17 cellular contexts compared by ENCODE assay signal in the genomic region with DNA sequence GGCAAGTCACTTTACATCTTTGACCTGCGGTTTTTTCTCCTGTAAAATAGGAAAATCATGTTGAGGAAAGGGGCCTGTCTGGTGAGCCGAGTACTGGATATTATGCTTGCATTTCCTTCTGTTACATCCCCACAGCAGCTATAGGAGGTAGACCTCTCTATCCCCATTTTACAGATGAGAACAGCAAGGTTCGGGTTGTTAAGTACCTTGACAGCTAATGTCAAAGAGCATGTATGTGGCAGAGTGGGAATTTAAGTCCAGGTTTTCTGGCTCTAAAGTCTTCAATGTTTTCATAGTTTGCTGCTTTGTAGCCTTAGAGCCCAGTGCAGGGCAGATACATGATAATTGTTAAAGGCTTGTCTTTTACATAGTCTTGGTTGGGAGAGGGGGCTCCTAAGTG. TPM values are rescaled to one million over a fixed set of nuclear protein-coding genes. Genes with fewer than 3 reads are reported as not detected.
DNase-seq lines count a peak whose midpoint lies in the region; ATAC-seq and TF ChIP-seq lines count a peak whose summit lies in the region.
"Had no signal": no experiment of that assay in that cellular context is flagged by ENCODE, and none has a peak within 500 bp of the region (broad histone marks: within the 10 kb centered on the region; RNA-seq: fewer than 3 reads in every experiment).

No MANE protein-coding gene starts in this region.

- H3K36me3 Mint-ChIP-seq in activated T-cell treated with anti-CD3 and anti-CD28 coated beads, Interleukin-2, amount 50 U/mL, for 24 hours (ENCODE audit: low read depth) = peaks cover 41% of the 10 kb centered on the region
- peaks cover 5% of the 10 kb centered on the region for H3K36me3 Mint-ChIP-seq in activated T-cell treated with anti-CD3 and anti-CD28 coated beads, Interleukin-2, amount 50 U/mL, for 4 hours (ENCODE audit: insufficient read depth)
- H3K36me3 Mint-ChIP-seq in activated naive CD8-positive, alpha-beta T cell treated with anti-CD3 and anti-CD28 coated beads, Interleukin-2, amount 50 U/mL, for 24 hours (ENCODE audit: low read depth) = peaks cover 31% of the 10 kb centered on the region

- no peak for ATAC-seq in activated T-cell treated with anti-CD3 and anti-CD28 coated beads, Interleukin-2, amount 50 U/mL, for 4 hours
- ATAC-seq in activated naive CD8-positive, alpha-beta T cell treated with anti-CD3 and anti-CD28 coated beads, Interleukin-2, amount 50 U/mL, for 24 hours = no peak
- ATAC-seq in HG03565 (IDR thresholded peaks at IDR 0.05; ENCODE audit: unreplicated experiment) = no peak
- ATAC-seq: A549, T-helper 17 cell had no signal

- no peaks in the 10 kb centered on the region for H3K27me3 Mint-ChIP-seq in activated T-cell treated with anti-CD3 and anti-CD28 coated beads, Interleukin-2, amount 50 U/mL, for 24 hours
- H3K27me3 Mint-ChIP-seq in activated T-cell treated with anti-CD3 and anti-CD28 coated beads, Interleukin-2, amount 50 U/mL, for 4 hours (ENCODE audit: low read depth) = no peaks in the 10 kb centered on the region
- no peaks in the 10 kb centered on the region for H3K27me3 Mint-ChIP-seq in activated naive CD8-positive, alpha-beta T cell treated with anti-CD3 and anti-CD28 coated beads, Interleukin-2, amount 50 U/mL, for 24 hours
- H3K27me3 Mint-ChIP-seq: T-helper 17 cell had no signal

- no peaks in the 10 kb centered on the region for H3K9me2 ChIP-seq in Loucy (replicated peaks; ENCODE audit: low read depth, low read length)

- no peak for DNase-seq in activated T-cell treated with anti-CD3 and anti-CD28 coated beads, Interleukin-2, amount 50 U/mL, for 24 hours
- DNase-seq in activated T-cell treated with anti-CD3 and anti-CD28 coated beads, Interleukin-2, amount 50 U/mL, for 4 hours = no peak
- no peak for DNase-seq in activated naive CD8-positive, alpha-beta T cell treated with anti-CD3 and anti-CD28 coated beads, Interleukin-2, amount 50 U/mL, for 24 hours
- DNase-seq in prostate gland (ENCODE audit: low spot score) (no peak), SIG-M5 (lab: John Stamatoyannopoulos, UW) (no peak), NCI-H446 (lab: John Stamatoyannopoulos, UW) (no peak)
- DNase-seq: central memory CD4-positive, alpha-beta T cell; hypothalamus; kidney; NCI-H187; stimulated activated CD4-positive, alpha-beta T cell treated with anti-CD3 and anti-CD28 coated beads, Interleukin-12 subunit alpha, Interleukin-12 subunit beta, amount 100 ng/mL, for 4 hours; stomach; T-helper 17 cell had no signal

- no peak for TF ChIP-seq POLR2A in prostate gland (IDR thresholded peaks at IDR 0.05)

- WGBS in prostate gland = 65% methylated on average over 3 of the region's 3 CpGs

- intact Hi-C loops in prostate gland (cut with DNase I) = loop anchor here (10.0 kb wide), 1 partner anchor 219 kb away; no protein-coding TSS in a partner anchor

- H3K9me3 Mint-ChIP-seq in activated T-cell treated with anti-CD3 and anti-CD28 coated beads, Interleukin-2, amount 50 U/mL, for 24 hours = no peaks in the 10 kb centered on the region
- H3K9me3 Mint-ChIP-seq in activated T-cell treated with anti-CD3 and anti-CD28 coated beads, Interleukin-2, amount 50 U/mL, for 4 hours = no peaks in the 10 kb centered on the region
- H3K9me3 Mint-ChIP-seq in activated naive CD8-positive, alpha-beta T cell treated with anti-CD3 and anti-CD28 coated beads, Interleukin-2, amount 50 U/mL, for 24 hours = no peaks in the 10 kb centered on the region

- no peak overlapping the region for H2AFZ ChIP-seq in Loucy (ENCODE audit: low read length)

- H3K4me3 ChIP-seq in Loucy (ENCODE audit: low read length, poor library complexity, severe bottlenecking) = peak overlapping the region; percentile 80
- no peak overlapping the region for H3K4me3 ChIP-seq in prostate gland
- H3K4me3 ChIP-seq: A549, vagina had no signal

- peak overlapping the region; percentile 87 for H3K27ac Mint-ChIP-seq in activated T-cell treated with anti-CD3 and anti-CD28 coated beads, Interleukin-2, amount 50 U/mL, for 24 hours
- H3K27ac Mint-ChIP-seq in activated naive CD8-positive, alpha-beta T cell treated with anti-CD3 and anti-CD28 coated beads, Interleukin-2, amount 50 U/mL, for 24 hours = peak overlapping the region; percentile 89

- H3K9me3 ChIP-seq in Loucy (ENCODE audit: insufficient read depth, low read depth, low read length) (no peaks in the 10 kb centered on the region), prostate gland (no peaks in the 10 kb centered on the region)
- H3K9me3 ChIP-seq: A549, stomach, vagina had no signal

- peak overlapping the region; percentile 91 for H3K4me2 ChIP-seq in Loucy (ENCODE audit: low read depth, low read length, poor library complexity, severe bottlenecking)
- H3K4me2 ChIP-seq: A549 had no signal

- H3K27me3 ChIP-seq in Loucy (ENCODE audit: insufficient read depth, low read length, poor library complexity, severe bottlenecking) (no peaks in the 10 kb centered on the region), prostate gland (replicated peaks; ENCODE audit: insufficient read depth) (no peaks in the 10 kb centered on the region)
- H3K27me3 ChIP-seq: stomach, vagina had no signal

- peak overlapping the region; percentile 97 to 98 for H3K27ac ChIP-seq in prostate gland
- H3K27ac ChIP-seq: A549, vagina had no signal

- peaks cover 7% of the 10 kb centered on the region; the same call in 1 of the 2 replicates for H3K36me3 ChIP-seq in Loucy (ENCODE audit: insufficient read depth, low read length)
- no peaks in the 10 kb centered on the region for H3K36me3 ChIP-seq in prostate gland
- H3K36me3 ChIP-seq: vagina had no signal

- no peak overlapping the region for H3K9ac ChIP-seq in Loucy (ENCODE audit: low read depth, low read length, poor library complexity, severe bottlenecking)

- peaks cover 61% of the 10 kb centered on the region for H3K4me1 Mint-ChIP-seq in activated T-cell treated with anti-CD3 and anti-CD28 coated beads, Interleukin-2, amount 50 U/mL, for 24 hours (ENCODE audit: low read depth)
- H3K4me1 Mint-ChIP-seq in activated T-cell treated with anti-CD3 and anti-CD28 coated beads, Interleukin-2, amount 50 U/mL, for 4 hours (ENCODE audit: low read depth) = peaks cover 59% of the 10 kb centered on the region
- peaks cover 66% of the 10 kb centered on the region for H3K4me1 Mint-ChIP-seq in activated naive CD8-positive, alpha-beta T cell treated with anti-CD3 and anti-CD28 coated beads, Interleukin-2, amount 50 U/mL, for 24 hours

- H3K79me2 ChIP-seq in Loucy (ENCODE audit: insufficient read depth, low read length) = peaks cover 51% of the 10 kb centered on the region

- H3F3A ChIP-seq in Loucy (ENCODE audit: low read depth) = no peaks in the 10 kb centered on the region

- no peak overlapping the region for H3K4me3 Mint-ChIP-seq in activated T-cell treated with anti-CD3 and anti-CD28 coated beads, Interleukin-2, amount 50 U/mL, for 24 hours
- no peak overlapping the region for H3K4me3 Mint-ChIP-seq in activated T-cell treated with anti-CD3 and anti-CD28 coated beads, Interleukin-2, amount 50 U/mL, for 4 hours
- H3K4me3 Mint-ChIP-seq in activated naive CD8-positive, alpha-beta T cell treated with anti-CD3 and anti-CD28 coated beads, Interleukin-2, amount 50 U/mL, for 24 hours = peak overlapping the region; percentile 89

- TF ChIP-seq CTCF in Loucy (conservative IDR thresholded peaks at IDR 0.05; ENCODE audit: low read length) (no peak), prostate gland (IDR thresholded peaks at IDR 0.05) (no peak)

- H3K4me1 ChIP-seq in Loucy (ENCODE audit: insufficient read depth, low read length, poor library complexity, severe bottlenecking) (peaks cover 44% of the 10 kb centered on the region), prostate gland (replicated peaks) (peaks cover 21% of the 10 kb centered on the region)

- H4K20me1 ChIP-seq in Loucy (ENCODE audit: insufficient read depth, low read length, poor library complexity, severe bottlenecking) = peaks cover 4% of the 10 kb centered on the region

RNA-seq across cellular contexts. Expression of a gene that starts 2.8 kb away (rescaled TPM):
- total RNA-seq in activated T-cell treated with anti-CD3 and anti-CD28 coated beads, Interleukin-2, amount 50 U/mL, for 4 hours = 10 to 100 TPM; 21.6 to 28.4 (median 22.8) TPM
- total RNA-seq in prostate gland = 10 to 100 TPM; 33.0 to 38.3 TPM

RNA-seq across cellular contexts. Expression of a gene that starts 26.4 kb away (rescaled TPM):
- 10 to 100 TPM; 45.2 to 51.0 (median 50.3) TPM for total RNA-seq in activated T-cell treated with anti-CD3 and anti-CD28 coated beads, Interleukin-2, amount 50 U/mL, for 4 hours
- 100 to 1,000 TPM; 262 to 348 TPM for total RNA-seq in prostate gland

RNA-seq across cellular contexts. Expression of a gene that starts 43.7 kb away (rescaled TPM):
- total RNA-seq in activated T-cell treated with anti-CD3 and anti-CD28 coated beads, Interleukin-2, amount 50 U/mL, for 4 hours = not detected
- total RNA-seq in prostate gland = not detected
- total RNA-seq: kidney, stomach, T-helper 17 cell, vagina had no signal

Comparison
In these comparisons a context has a peak if more than half of its experiments do, and no peak if none do; other contexts are left out.
1. RNA of a gene that starts 26.4 kb away (total RNA-seq): 262 to 348 TPM in prostate gland; 45.2 to 51.0 TPM in activated T-cell treated with anti-CD3 and anti-CD28 coated beads, Interleukin-2, amount 50 U/mL, for 4 hours; every median in the first group is over 4 times any median in the second.